Comparison of ENCODE assay signal across 10 cellular contexts in genomic region chrX:132481449-132481848, GRCh38. TPM values are rescaled to one million over a fixed set of nuclear protein-coding genes. Genes with fewer than 3 reads are reported as not detected.
A peak's percentile ranks its signal among the peaks of the same experiment; 100 is the strongest.
DNase-seq lines count a peak whose midpoint lies in the region; TF ChIP-seq lines count a peak whose summit lies in the region.
"Had no signal": no experiment of that assay in that cellular context is flagged by ENCODE, and none has a peak within 500 bp of the region (broad histone marks: within the 10 kb centered on the region; RNA-seq: fewer than 3 reads in every experiment).

No MANE protein-coding gene starts in this region.

- H3K36me3 Mint-ChIP-seq in dendritic cell treated with granulocyte-macrophage colony-stimulating factor and Interleukin-4, amounts not matched to agents 40 ng/mL and 50 ng/mL, for 4 days (ENCODE audit: low read depth), result no peaks in the 10 kb centered on the region

- H3K9me2 ChIP-seq in OCI-LY1 (ENCODE audit: low read depth, low read length), result no peaks in the 10 kb centered on the region

- no peaks in the 10 kb centered on the region for H3K27me3 Mint-ChIP-seq in dendritic cell treated with granulocyte-macrophage colony-stimulating factor and Interleukin-4, amounts not matched to agents 40 ng/mL and 50 ng/mL, for 4 days

- H3K27ac ChIP-seq in OCI-LY1 (ENCODE audit: low read depth, low read length, poor library complexity, severe bottlenecking), result peak overlapping the region; percentile 97

- no peaks in the 10 kb centered on the region for H3F3A ChIP-seq in OCI-LY1 (ENCODE audit: insufficient read depth, low read length)

- H3K4me1 Mint-ChIP-seq in dendritic cell treated with granulocyte-macrophage colony-stimulating factor and Interleukin-4, amounts not matched to agents 40 ng/mL and 50 ng/mL, for 4 days (ENCODE audit: low read depth), result no peaks in the 10 kb centered on the region

- no peak overlapping the region for H2AFZ ChIP-seq in OCI-LY1 (ENCODE audit: low read length)

- peak overlapping the region; percentile 89 for H3K27ac Mint-ChIP-seq in dendritic cell treated with granulocyte-macrophage colony-stimulating factor and Interleukin-4, amounts not matched to agents 40 ng/mL and 50 ng/mL, for 4 days

- H3K9me3 Mint-ChIP-seq in dendritic cell treated with granulocyte-macrophage colony-stimulating factor and Interleukin-4, amounts not matched to agents 40 ng/mL and 50 ng/mL, for 4 days, result no peaks in the 10 kb centered on the region

- H3K4me2 ChIP-seq in OCI-LY1 (ENCODE audit: low read length), result peak overlapping the region; percentile 93
- no peak overlapping the region for H3K4me2 ChIP-seq in skeletal muscle satellite cell (ENCODE audit: low read length)

- H3K4me1 ChIP-seq in OCI-LY1 (ENCODE audit: insufficient read depth, low read length, severe bottlenecking) (peaks cover 71% of the 10 kb centered on the region), skeletal muscle satellite cell (ENCODE audit: control insufficient read depth, insufficient read depth, low read length) (peaks cover 11% of the 10 kb centered on the region)

- intact Hi-C loops in dendritic cell treated with granulocyte-macrophage colony-stimulating factor and Interleukin-4, amounts not matched to agents 40 ng/mL and 50 ng/mL, for 4 days (cut with micrococcal nuclease), result loop anchor here (10.0 kb wide), 1 partner anchor 667 kb away; no protein-coding TSS in a partner anchor

- H3K4me3 Mint-ChIP-seq in dendritic cell treated with granulocyte-macrophage colony-stimulating factor and Interleukin-4, amounts not matched to agents 40 ng/mL and 50 ng/mL, for 4 days, result no peak overlapping the region

- H3K9ac ChIP-seq in OCI-LY1 (ENCODE audit: low read length), result peak overlapping the region; percentile 57
- peak overlapping the region; percentile 12 for H3K9ac ChIP-seq in skeletal muscle satellite cell (ENCODE audit: low read depth, low read length)

- H3K4me3 ChIP-seq in GM12865 (ENCODE audit: low read depth, low read length) (peak overlapping the region; percentile 15), OCI-LY1 (ENCODE audit: low read depth, low read length, poor library complexity, severe bottlenecking) (peak overlapping the region; percentile 51), skeletal muscle satellite cell (ENCODE audit: low read length) (no peak overlapping the region)

- no peaks in the 10 kb centered on the region for H3K9me3 ChIP-seq in OCI-LY1 (ENCODE audit: low read length)
- no peaks in the 10 kb centered on the region for H3K9me3 ChIP-seq in skeletal muscle satellite cell (replicated peaks; ENCODE audit: low read length)

- TF ChIP-seq CTCF in GM12865 (IDR thresholded peaks at IDR 0.05; ENCODE audit: insufficient read depth, low read depth, low read length, missing control alignments), result no peak
- TF ChIP-seq CTCF in OCI-LY1 (IDR thresholded peaks at IDR 0.05; ENCODE audit: low read length), result no peak

- H4K20me1 ChIP-seq in OCI-LY1 (ENCODE audit: insufficient read depth, low read length), result no peaks in the 10 kb centered on the region

- H3K36me3 ChIP-seq in OCI-LY1 (ENCODE audit: insufficient read depth, low read length) (no peaks in the 10 kb centered on the region), skeletal muscle satellite cell (ENCODE audit: insufficient read depth, low read length) (no peaks in the 10 kb centered on the region)

- H3K27me3 ChIP-seq in OCI-LY1 (ENCODE audit: insufficient read depth, low read length), result no peaks in the 10 kb centered on the region
- peaks cover 4% of the 10 kb centered on the region for H3K27me3 ChIP-seq in skeletal muscle satellite cell (ENCODE audit: control insufficient read depth, insufficient read depth, low read length)

- DNase-seq in GM12865 (ENCODE audit: low read depth), result no peak
- DNase-seq in DMS79 treated with DMSO at 0.1 percent for 48 hours (lab: John Stamatoyannopoulos, UW), result no peak
- DNase-seq in kidney glomerular epithelial cell (lab: John Stamatoyannopoulos, UW), result no peak
- no peak for DNase-seq in effector CD8-positive, alpha-beta T cell (lab: John Stamatoyannopoulos, UW)
- DNase-seq: amniotic stem cell, DMS79, NCI-H1930 had no signal

- peaks cover 50% of the 10 kb centered on the region for H3K79me2 ChIP-seq in OCI-LY1 (ENCODE audit: insufficient read depth, low read length)

RNA-seq across cellular contexts. Expression of gene MBNL3, which starts 7.4 kb away (rescaled TPM):
- total RNA-seq in skeletal muscle satellite cell (2012; rRNA removed), result 3.3 and 4.6 TPM in 2 replicates
